In the genomic region with DNA sequence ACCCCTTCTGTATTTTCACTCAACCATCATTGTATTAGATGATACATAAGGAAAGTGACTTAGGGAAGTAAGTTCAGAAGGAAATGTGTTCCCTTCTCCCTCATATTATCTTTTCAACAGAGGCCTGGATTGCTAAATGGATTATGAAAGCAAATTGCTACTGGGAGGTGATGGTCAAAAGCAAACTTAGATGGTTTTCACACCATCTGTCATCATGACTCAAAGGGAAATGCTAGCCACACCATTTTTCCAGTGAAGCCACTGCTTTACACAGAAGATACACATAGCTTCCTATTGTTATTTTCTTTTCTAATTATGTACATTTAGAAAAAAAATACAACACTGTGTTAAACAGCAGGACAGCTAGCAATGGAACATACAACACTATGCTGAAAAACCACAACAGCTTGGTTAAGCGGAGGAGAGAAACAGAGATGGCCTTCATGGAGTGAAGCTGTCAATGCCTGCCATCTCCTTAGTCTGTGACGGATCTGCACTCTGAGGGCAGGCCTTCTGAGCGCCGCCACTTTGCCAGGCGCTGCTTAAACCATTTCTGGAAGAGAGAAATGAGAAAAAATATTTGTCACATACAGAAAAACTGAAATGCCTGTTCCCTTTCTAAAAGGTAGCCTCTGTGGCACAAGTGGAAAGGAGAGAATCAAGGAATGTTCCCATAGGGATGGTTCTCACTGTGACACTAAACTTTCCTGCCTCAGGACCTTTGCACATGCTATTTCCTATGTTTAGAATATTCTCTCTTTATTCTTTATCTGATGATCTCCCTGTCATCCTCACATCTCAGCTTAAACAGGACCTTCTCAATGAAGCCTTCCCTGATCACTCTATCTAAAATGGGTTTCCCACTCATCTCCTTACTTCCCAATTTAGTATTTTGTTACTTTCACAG, we compare ENCODE assay signal across 1 cellular context.
TF ChIP-seq lines count a peak whose summit lies in the region.

No MANE protein-coding gene starts in this region.

TF ChIP-seq in GM23338, 12 proteins besides CTCF, POLR2A, EP300 and RAD21:
- no peak for TF ChIP-seq POLR2AphosphoS5 (IDR thresholded peaks at IDR 0.05; ENCODE audit: low read depth)
- no peak for TF ChIP-seq NANOG (IDR thresholded peaks at IDR 0.05; ENCODE audit: borderline replicate concordance)
- no peak for TF ChIP-seq EZH2phosphoT487 (IDR thresholded peaks at IDR 0.05; ENCODE audit: unreplicated experiment)
- TF ChIP-seq ZNF331 (CRISPR knock-in tag; IDR thresholded peaks at IDR 0.05; ENCODE audit: low read depth), result no peak
- TF ChIP-seq, protein P1, sequence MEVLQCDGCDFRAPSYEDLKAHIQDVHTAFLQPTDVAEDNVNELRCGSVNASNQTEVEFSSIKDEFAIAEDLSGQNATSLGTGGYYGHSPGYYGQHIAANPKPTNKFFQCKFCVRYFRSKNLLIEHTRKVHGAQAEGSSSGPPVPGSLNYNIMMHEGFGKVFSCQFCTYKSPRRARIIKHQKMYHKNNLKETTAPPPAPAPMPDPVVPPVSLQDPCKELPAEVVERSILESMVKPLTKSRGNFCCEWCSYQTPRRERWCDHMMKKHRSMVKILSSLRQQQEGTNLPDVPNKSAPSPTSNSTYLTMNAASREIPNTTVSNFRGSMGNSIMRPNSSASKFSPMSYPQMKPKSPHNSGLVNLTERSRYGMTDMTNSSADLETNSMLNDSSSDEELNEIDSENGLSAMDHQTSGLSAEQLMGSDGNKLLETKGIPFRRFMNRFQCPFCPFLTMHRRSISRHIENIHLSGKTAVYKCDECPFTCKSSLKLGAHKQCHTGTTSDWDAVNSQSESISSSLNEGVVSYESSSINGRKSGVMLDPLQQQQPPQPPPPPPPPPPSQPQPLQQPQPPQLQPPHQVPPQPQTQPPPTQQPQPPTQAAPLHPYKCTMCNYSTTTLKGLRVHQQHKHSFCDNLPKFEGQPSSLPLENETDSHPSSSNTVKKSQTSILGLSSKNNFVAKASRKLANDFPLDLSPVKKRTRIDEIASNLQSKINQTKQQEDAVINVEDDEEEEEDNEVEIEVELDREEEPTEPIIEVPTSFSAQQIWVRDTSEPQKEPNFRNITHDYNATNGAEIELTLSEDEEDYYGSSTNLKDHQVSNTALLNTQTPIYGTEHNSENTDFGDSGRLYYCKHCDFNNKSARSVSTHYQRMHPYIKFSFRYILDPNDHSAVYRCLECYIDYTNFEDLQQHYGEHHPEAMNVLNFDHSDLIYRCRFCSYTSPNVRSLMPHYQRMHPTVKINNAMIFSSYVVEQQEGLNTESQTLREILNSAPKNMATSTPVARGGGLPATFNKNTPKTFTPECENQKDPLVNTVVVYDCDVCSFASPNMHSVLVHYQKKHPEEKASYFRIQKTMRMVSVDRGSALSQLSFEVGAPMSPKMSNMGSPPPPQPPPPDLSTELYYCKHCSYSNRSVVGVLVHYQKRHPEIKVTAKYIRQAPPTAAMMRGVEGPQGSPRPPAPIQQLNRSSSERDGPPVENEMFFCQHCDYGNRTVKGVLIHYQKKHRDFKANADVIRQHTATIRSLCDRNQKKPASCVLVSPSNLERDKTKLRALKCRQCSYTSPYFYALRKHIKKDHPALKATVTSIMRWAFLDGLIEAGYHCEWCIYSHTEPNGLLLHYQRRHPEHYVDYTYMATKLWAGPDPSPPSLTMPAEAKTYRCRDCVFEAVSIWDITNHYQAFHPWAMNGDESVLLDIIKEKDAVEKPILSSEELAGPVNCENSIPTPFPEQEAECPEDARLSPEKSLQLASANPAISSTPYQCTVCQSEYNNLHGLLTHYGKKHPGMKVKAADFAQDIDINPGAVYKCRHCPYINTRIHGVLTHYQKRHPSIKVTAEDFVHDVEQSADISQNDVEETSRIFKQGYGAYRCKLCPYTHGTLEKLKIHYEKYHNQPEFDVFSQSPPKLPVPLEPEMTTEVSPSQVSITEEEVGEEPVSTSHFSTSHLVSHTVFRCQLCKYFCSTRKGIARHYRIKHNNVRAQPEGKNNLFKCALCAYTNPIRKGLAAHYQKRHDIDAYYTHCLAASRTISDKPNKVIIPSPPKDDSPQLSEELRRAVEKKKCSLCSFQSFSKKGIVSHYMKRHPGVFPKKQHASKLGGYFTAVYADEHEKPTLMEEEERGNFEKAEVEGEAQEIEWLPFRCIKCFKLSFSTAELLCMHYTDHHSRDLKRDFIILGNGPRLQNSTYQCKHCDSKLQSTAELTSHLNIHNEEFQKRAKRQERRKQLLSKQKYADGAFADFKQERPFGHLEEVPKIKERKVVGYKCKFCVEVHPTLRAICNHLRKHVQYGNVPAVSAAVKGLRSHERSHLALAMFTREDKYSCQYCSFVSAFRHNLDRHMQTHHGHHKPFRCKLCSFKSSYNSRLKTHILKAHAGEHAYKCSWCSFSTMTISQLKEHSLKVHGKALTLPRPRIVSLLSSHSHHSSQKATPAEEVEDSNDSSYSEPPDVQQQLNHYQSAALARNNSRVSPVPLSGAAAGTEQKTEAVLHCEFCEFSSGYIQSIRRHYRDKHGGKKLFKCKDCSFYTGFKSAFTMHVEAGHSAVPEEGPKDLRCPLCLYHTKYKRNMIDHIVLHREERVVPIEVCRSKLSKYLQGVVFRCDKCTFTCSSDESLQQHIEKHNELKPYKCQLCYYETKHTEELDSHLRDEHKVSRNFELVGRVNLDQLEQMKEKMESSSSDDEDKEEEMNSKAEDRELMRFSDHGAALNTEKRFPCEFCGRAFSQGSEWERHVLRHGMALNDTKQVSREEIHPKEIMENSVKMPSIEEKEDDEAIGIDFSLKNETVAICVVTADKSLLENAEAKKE (CRISPR knock-in tag; IDR thresholded peaks at IDR 0.05), result no peak
- no peak for TF ChIP-seq STAT1 (IDR thresholded peaks at IDR 0.05; ENCODE audit: unreplicated experiment)
- no peak for TF ChIP-seq ZNF114 (CRISPR knock-in tag; IDR thresholded peaks at IDR 0.05)
- TF ChIP-seq EZH2 (IDR thresholded peaks at IDR 0.05; ENCODE audit: low read depth, unreplicated experiment), result no peak
- TF ChIP-seq JUNB (IDR thresholded peaks at IDR 0.05; ENCODE audit: unreplicated experiment), result no peak
- TF ChIP-seq, protein P2, sequence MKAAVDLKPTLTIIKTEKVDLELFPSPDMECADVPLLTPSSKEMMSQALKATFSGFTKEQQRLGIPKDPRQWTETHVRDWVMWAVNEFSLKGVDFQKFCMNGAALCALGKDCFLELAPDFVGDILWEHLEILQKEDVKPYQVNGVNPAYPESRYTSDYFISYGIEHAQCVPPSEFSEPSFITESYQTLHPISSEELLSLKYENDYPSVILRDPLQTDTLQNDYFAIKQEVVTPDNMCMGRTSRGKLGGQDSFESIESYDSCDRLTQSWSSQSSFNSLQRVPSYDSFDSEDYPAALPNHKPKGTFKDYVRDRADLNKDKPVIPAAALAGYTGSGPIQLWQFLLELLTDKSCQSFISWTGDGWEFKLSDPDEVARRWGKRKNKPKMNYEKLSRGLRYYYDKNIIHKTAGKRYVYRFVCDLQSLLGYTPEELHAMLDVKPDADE (IDR thresholded peaks at IDR 0.05), result no peak
- no peak for TF ChIP-seq CREB1 (CRISPR knock-in tag; IDR thresholded peaks at IDR 0.05; ENCODE audit: low read depth)
- TF ChIP-seq, protein P3, sequence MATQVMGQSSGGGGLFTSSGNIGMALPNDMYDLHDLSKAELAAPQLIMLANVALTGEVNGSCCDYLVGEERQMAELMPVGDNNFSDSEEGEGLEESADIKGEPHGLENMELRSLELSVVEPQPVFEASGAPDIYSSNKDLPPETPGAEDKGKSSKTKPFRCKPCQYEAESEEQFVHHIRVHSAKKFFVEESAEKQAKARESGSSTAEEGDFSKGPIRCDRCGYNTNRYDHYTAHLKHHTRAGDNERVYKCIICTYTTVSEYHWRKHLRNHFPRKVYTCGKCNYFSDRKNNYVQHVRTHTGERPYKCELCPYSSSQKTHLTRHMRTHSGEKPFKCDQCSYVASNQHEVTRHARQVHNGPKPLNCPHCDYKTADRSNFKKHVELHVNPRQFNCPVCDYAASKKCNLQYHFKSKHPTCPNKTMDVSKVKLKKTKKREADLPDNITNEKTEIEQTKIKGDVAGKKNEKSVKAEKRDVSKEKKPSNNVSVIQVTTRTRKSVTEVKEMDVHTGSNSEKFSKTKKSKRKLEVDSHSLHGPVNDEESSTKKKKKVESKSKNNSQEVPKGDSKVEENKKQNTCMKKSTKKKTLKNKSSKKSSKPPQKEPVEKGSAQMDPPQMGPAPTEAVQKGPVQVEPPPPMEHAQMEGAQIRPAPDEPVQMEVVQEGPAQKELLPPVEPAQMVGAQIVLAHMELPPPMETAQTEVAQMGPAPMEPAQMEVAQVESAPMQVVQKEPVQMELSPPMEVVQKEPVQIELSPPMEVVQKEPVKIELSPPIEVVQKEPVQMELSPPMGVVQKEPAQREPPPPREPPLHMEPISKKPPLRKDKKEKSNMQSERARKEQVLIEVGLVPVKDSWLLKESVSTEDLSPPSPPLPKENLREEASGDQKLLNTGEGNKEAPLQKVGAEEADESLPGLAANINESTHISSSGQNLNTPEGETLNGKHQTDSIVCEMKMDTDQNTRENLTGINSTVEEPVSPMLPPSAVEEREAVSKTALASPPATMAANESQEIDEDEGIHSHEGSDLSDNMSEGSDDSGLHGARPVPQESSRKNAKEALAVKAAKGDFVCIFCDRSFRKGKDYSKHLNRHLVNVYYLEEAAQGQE (IDR thresholded peaks at IDR 0.05; ENCODE audit: unreplicated experiment), result no peak
